In the genomic region with DNA sequence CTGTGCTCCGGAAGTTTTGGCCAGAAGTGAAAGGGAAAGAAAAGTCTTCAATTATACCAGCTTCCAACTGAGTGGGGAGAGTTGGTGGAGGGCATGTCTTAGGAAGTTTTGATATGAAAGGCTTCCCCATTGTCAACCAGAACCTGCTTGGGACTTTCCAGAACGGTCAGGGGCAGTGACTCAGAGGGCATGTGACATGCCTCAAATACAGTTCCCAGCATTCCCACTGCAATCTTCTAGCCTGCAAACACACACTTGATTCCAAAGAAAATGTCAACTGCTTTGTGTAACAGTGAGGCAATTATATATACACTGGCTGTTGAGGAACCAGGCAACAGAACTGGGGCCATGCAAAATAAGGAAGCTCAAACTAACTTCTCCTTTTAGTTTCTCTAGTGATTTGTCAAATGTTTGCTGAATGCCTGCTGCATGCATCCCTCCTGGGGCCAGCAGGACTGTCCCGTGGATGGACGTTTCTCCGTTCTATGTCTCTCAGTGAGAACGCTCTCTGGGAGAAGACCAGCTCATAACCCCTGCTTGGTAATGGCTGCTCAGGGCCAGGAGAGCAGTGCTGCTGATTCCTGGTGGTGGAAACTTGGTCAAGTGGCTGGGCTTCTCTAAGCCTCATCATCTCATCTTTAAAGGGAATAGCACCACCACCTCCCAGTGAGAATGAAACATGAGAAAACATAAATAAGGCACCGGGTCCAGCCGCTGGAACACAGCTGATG, we compare ENCODE assay signal across 8 cellular contexts. TPM values are rescaled to one million over a fixed set of nuclear protein-coding genes. Genes with fewer than 3 reads are reported as not detected.
DNase-seq lines count a peak whose midpoint lies in the region; ATAC-seq and TF ChIP-seq lines count a peak whose summit lies in the region.

No MANE protein-coding gene starts in this region.

- no peaks in the 10 kb centered on the region for H3K27me3 Mint-ChIP-seq in activated T-cell treated with anti-CD3 and anti-CD28 coated beads, Interleukin-2, amount 50 U/mL, for 4 hours (ENCODE audit: low read depth)
- H3K27me3 Mint-ChIP-seq in activated naive CD8-positive, alpha-beta T cell treated with anti-CD3 and anti-CD28 coated beads, Interleukin-2, amount 10 ng/mL, durations not matched to agents 7 days and 5 days = no peaks in the 10 kb centered on the region

- no peaks in the 10 kb centered on the region for H3F3A ChIP-seq in smooth muscle cell (ENCODE audit: low read depth)

- H3K9ac ChIP-seq in HUES48 (ENCODE audit: low read depth, low read length) (no peak overlapping the region), smooth muscle cell (ENCODE audit: low read depth) (peak overlapping the region; percentile 36)

- no peak for TF ChIP-seq CTCF in right atrium auricular region (IDR thresholded peaks at IDR 0.05)
- TF ChIP-seq CTCF in smooth muscle cell (IDR thresholded peaks at IDR 0.05; ENCODE audit: borderline replicate concordance, insufficient read depth, poor library complexity, severe bottlenecking) = no peak

- no peaks in the 10 kb centered on the region for H3K79me2 ChIP-seq in smooth muscle cell (ENCODE audit: low read depth)

- H3K27ac ChIP-seq in HUES48 (ENCODE audit: low read depth, low read length) (peak overlapping the region; percentile 79), right atrium auricular region (peak overlapping the region; percentile 48 to 58), smooth muscle cell (ENCODE audit: low read depth) (peak overlapping the region; percentile 82)

- H3K27me3 ChIP-seq in HUES48 (ENCODE audit: control insufficient read depth, insufficient read depth, low read length) (no peaks in the 10 kb centered on the region), right atrium auricular region (no peaks in the 10 kb centered on the region), smooth muscle cell (ENCODE audit: low read depth) (no peaks in the 10 kb centered on the region)

- H3K36me3 ChIP-seq in HUES48 (ENCODE audit: control insufficient read depth, insufficient read depth, low read length) = peaks cover 64% of the 10 kb centered on the region
- H3K36me3 ChIP-seq in right atrium auricular region = peaks cover 37% of the 10 kb centered on the region
- H3K36me3 ChIP-seq in smooth muscle cell (ENCODE audit: low read depth) = peaks cover 7% of the 10 kb centered on the region

- H3K4me2 ChIP-seq in smooth muscle cell = peak overlapping the region; percentile 8

- H2AFZ ChIP-seq in smooth muscle cell (ENCODE audit: low read depth) = no peak overlapping the region

- POLR2A ChIA-PET in activated naive CD8-positive, alpha-beta T cell treated with anti-CD3 and anti-CD28 coated beads, Interleukin-2, amount 10 ng/mL, durations not matched to agents 7 days and 5 days (lab: Charles Lee) = interaction anchor here (1.2 kb wide), 1 partner anchor 34 kb away, joined by 6 read pairs; a partner anchor contains a TSS

- H3K4me3 ChIP-seq in HUES48 (ENCODE audit: low read depth, low read length) (no peak overlapping the region), right atrium auricular region (no peak overlapping the region), smooth muscle cell (no peak overlapping the region)

- H4K20me1 ChIP-seq in smooth muscle cell (ENCODE audit: low read depth) = no peaks in the 10 kb centered on the region

- H3K27ac Mint-ChIP-seq in activated naive CD8-positive, alpha-beta T cell treated with anti-CD3 and anti-CD28 coated beads, Interleukin-2, amount 10 ng/mL, durations not matched to agents 7 days and 5 days = peak overlapping the region; percentile 41

- peaks cover 57% of the 10 kb centered on the region for H3K36me3 Mint-ChIP-seq in activated T-cell treated with anti-CD3 and anti-CD28 coated beads, Interleukin-2, amount 50 U/mL, for 4 hours (ENCODE audit: insufficient read depth)
- H3K36me3 Mint-ChIP-seq in activated naive CD8-positive, alpha-beta T cell treated with anti-CD3 and anti-CD28 coated beads, Interleukin-2, amount 10 ng/mL, durations not matched to agents 7 days and 5 days = peaks cover 40% of the 10 kb centered on the region

- H3K4me1 Mint-ChIP-seq in activated T-cell treated with anti-CD3 and anti-CD28 coated beads, Interleukin-2, amount 50 U/mL, for 4 hours (ENCODE audit: low read depth) = peaks cover 15% of the 10 kb centered on the region
- peaks cover 8% of the 10 kb centered on the region for H3K4me1 Mint-ChIP-seq in activated naive CD8-positive, alpha-beta T cell treated with anti-CD3 and anti-CD28 coated beads, Interleukin-2, amount 10 ng/mL, durations not matched to agents 7 days and 5 days

- H3K4me1 ChIP-seq in HUES48 (ENCODE audit: control insufficient read depth, insufficient read depth, low read length) (no peaks in the 10 kb centered on the region), right atrium auricular region (peaks cover 0 to 24% of the 10 kb centered on the region in 2 donors), smooth muscle cell (ENCODE audit: low read depth) (no peaks in the 10 kb centered on the region)

- H3K9me3 ChIP-seq in HUES48 (ENCODE audit: control insufficient read depth, insufficient read depth, low read length) (no peaks in the 10 kb centered on the region; the same call in 1 of the 2 replicates), right atrium auricular region (no peaks in the 10 kb centered on the region), smooth muscle cell (replicated peaks; ENCODE audit: low read depth) (no peaks in the 10 kb centered on the region)

- DNase-seq in activated T-cell treated with anti-CD3 and anti-CD28 coated beads, Interleukin-2, amount 50 U/mL, for 4 hours = no peak
- DNase-seq in activated T-cell treated with anti-CD3 and anti-CD28 coated beads, Interleukin-2, amount 50 U/mL, for 48 hours = no peak
- DNase-seq in activated naive CD8-positive, alpha-beta T cell treated with anti-CD3 and anti-CD28 coated beads, Interleukin-2, amount 10 ng/mL, durations not matched to agents 7 days and 5 days = peak; percentile 11
- peak; percentile 74 for DNase-seq in right atrium auricular region (ENCODE audit: low spot score)
- no peak for DNase-seq in smooth muscle cell (lab: John Stamatoyannopoulos, UW; ENCODE audit: unreplicated experiment)
- no peak for DNase-seq in effector CD4-positive, alpha-beta T cell
- DNase-seq in NCI-H524 (lab: John Stamatoyannopoulos, UW) = no peak

- WGBS in smooth muscle cell (ENCODE audit: low lambda C conversion rate) = 77% methylated on average over 8 of the region's 8 CpGs

- H3K4me3 Mint-ChIP-seq in activated T-cell treated with anti-CD3 and anti-CD28 coated beads, Interleukin-2, amount 50 U/mL, for 4 hours = no peak overlapping the region
- no peak overlapping the region for H3K4me3 Mint-ChIP-seq in activated naive CD8-positive, alpha-beta T cell treated with anti-CD3 and anti-CD28 coated beads, Interleukin-2, amount 10 ng/mL, durations not matched to agents 7 days and 5 days

- no peaks in the 10 kb centered on the region for H3K9me3 Mint-ChIP-seq in activated T-cell treated with anti-CD3 and anti-CD28 coated beads, Interleukin-2, amount 50 U/mL, for 4 hours
- no peaks in the 10 kb centered on the region for H3K9me3 Mint-ChIP-seq in activated naive CD8-positive, alpha-beta T cell treated with anti-CD3 and anti-CD28 coated beads, Interleukin-2, amount 10 ng/mL, durations not matched to agents 7 days and 5 days

- ATAC-seq in activated T-cell treated with anti-CD3 and anti-CD28 coated beads, Interleukin-2, amount 50 U/mL, for 4 hours = peak; percentile 68 to 75
- peak; percentile 31 for ATAC-seq in activated naive CD8-positive, alpha-beta T cell treated with anti-CD3 and anti-CD28 coated beads, Interleukin-2, amount 10 ng/mL, durations not matched to agents 7 days and 5 days (ENCODE audit: low read depth)

RNA-seq across cellular contexts. Expression of a gene that starts 18.3 kb away (rescaled TPM):
- total RNA-seq in activated T-cell treated with anti-CD3 and anti-CD28 coated beads, Interleukin-2, amount 50 U/mL, for 4 hours = not detected
- not detected for total RNA-seq in activated naive CD8-positive, alpha-beta T cell treated with anti-CD3 and anti-CD28 coated beads, Interleukin-2, amount 10 ng/mL, durations not matched to agents 7 days and 5 days
- total RNA-seq in right atrium auricular region (not detected), smooth muscle cell (not detected in 2 replicates)
- 0.59 TPM in 1 of 2 replicates, not detected in the other for polyA plus RNA-seq in smooth muscle cell

RNA-seq across cellular contexts. Expression of a gene that starts 34.8 kb away (rescaled TPM):
- 10 to 100 TPM in 2 of 3 donors, 1 to 10 TPM in 1; 9.2 to 11.7 (median 10.1) TPM for total RNA-seq in activated T-cell treated with anti-CD3 and anti-CD28 coated beads, Interleukin-2, amount 50 U/mL, for 4 hours
- total RNA-seq in activated naive CD8-positive, alpha-beta T cell treated with anti-CD3 and anti-CD28 coated beads, Interleukin-2, amount 10 ng/mL, durations not matched to agents 7 days and 5 days = 1 to 10 TPM; 6.1 to 8.4 TPM
- total RNA-seq in right atrium auricular region (1 to 10 TPM; 4.4 to 4.7 TPM), smooth muscle cell (8.8 and 9.8 TPM in 2 replicates)
- polyA plus RNA-seq in smooth muscle cell = 15.8 and 15.9 TPM in 2 replicates

RNA-seq across cellular contexts. Expression of a gene that starts 35.2 kb away (rescaled TPM):
- 10 to 100 TPM in 1 of 3 donors, 1 to 10 TPM in 2; 6.2 to 10.8 (median 6.6) TPM for total RNA-seq in activated T-cell treated with anti-CD3 and anti-CD28 coated beads, Interleukin-2, amount 50 U/mL, for 4 hours
- 10 to 100 TPM; 17.3 to 18.1 TPM for total RNA-seq in activated naive CD8-positive, alpha-beta T cell treated with anti-CD3 and anti-CD28 coated beads, Interleukin-2, amount 10 ng/mL, durations not matched to agents 7 days and 5 days
- total RNA-seq in right atrium auricular region (10 to 100 TPM; 24.7 to 34.0 TPM), smooth muscle cell (19.9 and 27.5 TPM in 2 replicates)
- polyA plus RNA-seq in smooth muscle cell = 24.9 and 31.8 TPM in 2 replicates

Comparison
In these comparisons a context has a peak if more than half of its experiments do, and no peak if none do; other contexts are left out.
1. DNase-seq: peak in activated naive CD8-positive, alpha-beta T cell treated with anti-CD3 and anti-CD28 coated beads, Interleukin-2, amount 10 ng/mL, durations not matched to agents 7 days and 5 days (single experiment) and right atrium auricular region (single experiment); none in activated T-cell treated with anti-CD3 and anti-CD28 coated beads, Interleukin-2, amount 50 U/mL, for 4 hours (single experiment), activated T-cell treated with anti-CD3 and anti-CD28 coated beads, Interleukin-2, amount 50 U/mL, for 48 hours (0 of 2), smooth muscle cell (single experiment), effector CD4-positive, alpha-beta T cell (single experiment) and NCI-H524 (0 of 2).
2. Peak in every context shown above with its lines, with median percentiles within 50 percentile points of each other: H3K27ac ChIP-seq.